In the genomic region with DNA sequence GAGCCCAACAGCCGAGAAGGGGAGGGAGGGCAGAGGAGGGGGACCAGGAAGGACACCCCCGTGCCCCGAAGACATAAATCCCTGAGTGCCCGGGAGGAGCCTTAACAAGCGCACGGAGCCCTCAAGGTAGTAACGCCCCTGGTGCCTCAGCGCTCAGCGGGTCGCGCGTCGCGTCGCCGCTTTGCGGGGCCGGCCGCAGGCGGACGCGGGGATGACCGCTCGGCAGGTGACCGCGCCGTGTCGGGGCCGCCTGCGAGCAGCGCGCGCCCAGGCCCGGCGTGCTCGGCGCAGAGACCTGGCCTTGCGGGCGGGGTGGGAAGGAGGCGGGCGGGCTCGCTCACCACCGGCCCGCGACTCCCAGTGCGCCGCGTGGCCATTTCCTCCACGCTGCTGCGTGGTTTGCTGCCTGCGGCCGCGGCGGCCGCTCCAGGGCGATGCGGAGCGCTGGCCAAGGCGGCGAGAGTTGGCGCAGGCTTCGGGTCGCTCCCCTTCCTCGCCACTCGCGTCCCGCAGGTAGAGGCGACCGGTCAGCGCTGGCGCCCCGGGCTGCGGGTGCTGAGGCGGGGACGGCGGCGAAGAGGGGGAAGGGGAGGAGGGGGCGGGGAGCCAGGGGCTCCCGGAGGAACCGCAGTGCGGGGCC, we compare ENCODE assay signal across 8 cellular contexts. TPM values are rescaled to one million over a fixed set of nuclear protein-coding genes. Genes with fewer than 3 reads are reported as not detected.
DNase-seq lines count a peak whose midpoint lies in the region; ATAC-seq and TF ChIP-seq lines count a peak whose summit lies in the region.

No MANE protein-coding gene starts in this region.

- no peaks in the 10 kb centered on the region for H3K36me3 Mint-ChIP-seq in immature natural killer cell
- no peaks in the 10 kb centered on the region for H3K36me3 Mint-ChIP-seq in stimulated activated naive B cell treated with anti-CD40 and anti-IgM and Interleukin-4, amounts not matched to agents 10 μg/mL and 1 μg/mL and 100 μg/mL, for 72 hours

- H3K27me3 ChIP-seq in brain microvascular endothelial cell (replicated peaks) = peaks cover 12% of the 10 kb centered on the region

- H3K9me3 Mint-ChIP-seq in immature natural killer cell = peaks cover 0 to 7% (median 1%) of the 10 kb centered on the region in 6 donors
- no peaks in the 10 kb centered on the region for H3K9me3 Mint-ChIP-seq in stimulated activated naive B cell treated with anti-CD40 and anti-IgM and Interleukin-4, amounts not matched to agents 10 μg/mL and 1 μg/mL and 100 μg/mL, for 72 hours

- peaks cover 5% of the 10 kb centered on the region; the same call in 1 of the 2 replicates for H3K4me1 ChIP-seq in ES-I3 (ENCODE audit: insufficient read depth, low read length)

- no peaks in the 10 kb centered on the region for H3K9me3 ChIP-seq in ES-I3 (ENCODE audit: control insufficient read depth, insufficient read depth, low read length)

- peaks cover 6 to 9% (median 7%) of the 10 kb centered on the region in 3 donors for H3K27me3 Mint-ChIP-seq in immature natural killer cell (ENCODE audit: low read depth in 3 of 3)
- H3K27me3 Mint-ChIP-seq in stimulated activated naive B cell treated with anti-CD40 and anti-IgM and Interleukin-4, amounts not matched to agents 10 μg/mL and 1 μg/mL and 100 μg/mL, for 72 hours = peaks cover 0 to 6% of the 10 kb centered on the region in 2 donors

- H3K4me1 Mint-ChIP-seq in immature natural killer cell = peaks cover 10 to 28% of the 10 kb centered on the region in 2 donors
- H3K4me1 Mint-ChIP-seq in stimulated activated naive B cell treated with anti-CD40 and anti-IgM and Interleukin-4, amounts not matched to agents 10 μg/mL and 1 μg/mL and 100 μg/mL, for 72 hours = peaks cover 12 to 18% of the 10 kb centered on the region in 2 donors

- H3K27ac Mint-ChIP-seq in immature natural killer cell = peak overlapping the region in 1 of 6 donors; percentile 22
- H3K27ac Mint-ChIP-seq in stimulated activated naive B cell treated with anti-CD40 and anti-IgM and Interleukin-4, amounts not matched to agents 10 μg/mL and 1 μg/mL and 100 μg/mL, for 72 hours = peak overlapping the region; percentile 93

- TF ChIP-seq CTCF in brain microvascular endothelial cell (IDR thresholded peaks at IDR 0.05; ENCODE audit: low read depth, low read length, missing control alignments) = no peak

- DNase-seq in brain microvascular endothelial cell (no peak), immature natural killer cell (peak in 2 of 3 donors; percentile 1 to 16), NCI-H1930 (lab: John Stamatoyannopoulos, UW) (no peak), NCI-H2029 (lab: John Stamatoyannopoulos, UW) (no peak)
- peak; percentile 26 for DNase-seq in stimulated activated naive B cell treated with anti-CD40 and anti-IgM and Interleukin-4, amounts not matched to agents 10 μg/mL and 1 μg/mL and 100 μg/mL, for 72 hours

- no peaks in the 10 kb centered on the region for H3K36me3 ChIP-seq in ES-I3 (ENCODE audit: insufficient read depth, low read length)
- no peaks in the 10 kb centered on the region for H3K36me3 ChIP-seq in brain microvascular endothelial cell (replicated peaks)

- no peak overlapping the region for H3K27ac ChIP-seq in brain microvascular endothelial cell

- ATAC-seq in GM21381 (IDR thresholded peaks at IDR 0.05; ENCODE audit: unreplicated experiment) = peak; percentile 26
- ATAC-seq in HG03565 (IDR thresholded peaks at IDR 0.05; ENCODE audit: unreplicated experiment) = peak; percentile 14
- peak; percentile 41 to 43 for ATAC-seq in stimulated activated naive B cell treated with anti-CD40 and anti-IgM and Interleukin-4, amounts not matched to agents 10 μg/mL and 1 μg/mL and 100 μg/mL, for 72 hours (replicated peaks)

- in situ Hi-C loops in brain microvascular endothelial cell (cut with HindIII; ENCODE audit: low pct_ligation_motif_present, low sequenced_read_pairs) = no loop called here

- H3K4me3 Mint-ChIP-seq in immature natural killer cell = peak overlapping the region; percentile 77 to 86 (median 80)
- peak overlapping the region; percentile 89 to 96 for H3K4me3 Mint-ChIP-seq in stimulated activated naive B cell treated with anti-CD40 and anti-IgM and Interleukin-4, amounts not matched to agents 10 μg/mL and 1 μg/mL and 100 μg/mL, for 72 hours

- H3K9ac ChIP-seq in ES-I3 (ENCODE audit: low read depth, low read length) = peak overlapping the region; percentile 80; the same call in 1 of the 2 replicates

- H3K4me3 ChIP-seq in brain microvascular endothelial cell (ENCODE audit: low read depth, low read length) = peak overlapping the region; percentile 58

RNA-seq across cellular contexts. Expression of a gene that starts 0.6 kb away (rescaled TPM):
- polyA plus RNA-seq in immature natural killer cell = under 1 TPM; 0.13 to 0.99 (median 0.90) TPM

Comparison
In these comparisons a context has a peak if more than half of its experiments do, and no peak if none do; other contexts are left out.
1. DNase-seq: peak in immature natural killer cell (2 of 3) and stimulated activated naive B cell treated with anti-CD40 and anti-IgM and Interleukin-4, amounts not matched to agents 10 μg/mL and 1 μg/mL and 100 μg/mL, for 72 hours (single experiment); none in brain microvascular endothelial cell (single experiment), NCI-H1930 (0 of 2) and NCI-H2029 (single experiment).
2. Peak in every context shown above with its lines, with median percentiles within 50 percentile points of each other: ATAC-seq.